8 cellular contexts compared by ENCODE assay signal in genomic region chr20:8853805-8854338, GRCh38.
DNase-seq lines count a peak whose midpoint lies in the region; ATAC-seq and TF ChIP-seq lines count a peak whose summit lies in the region.

No MANE protein-coding gene starts in this region.

- POLR2A ChIA-PET in activated CD4-positive, alpha-beta memory T cell treated with anti-CD3 and anti-CD28 coated beads for 36 hours (lab: Charles Lee): no interaction called here

- H3K79me2 ChIP-seq in SU-DHL-6 (ENCODE audit: insufficient read depth, low read length) (no peaks in the 10 kb centered on the region), neural cell (replicated peaks; ENCODE audit: insufficient read depth, low read length) (no peaks in the 10 kb centered on the region)

- H3K27ac ChIP-seq in SU-DHL-6 (ENCODE audit: low read depth, low read length) (no peak overlapping the region), neural cell (ENCODE audit: low read length) (no peak overlapping the region)

- TF ChIP-seq CTCF in SU-DHL-6 (IDR thresholded peaks at IDR 0.05; ENCODE audit: insufficient read depth, low read length, poor library complexity, severe bottlenecking): peak; percentile 55
- TF ChIP-seq CTCF in fibroblast of pulmonary artery (IDR thresholded peaks at IDR 0.05; ENCODE audit: low read length, missing control alignments): peak; percentile 95
- TF ChIP-seq CTCF in neural cell (IDR thresholded peaks at IDR 0.05; ENCODE audit: poor library complexity, severe bottlenecking): peak; percentile 90

- H3K9me3 ChIP-seq in SU-DHL-6 (ENCODE audit: insufficient read depth, low read length) (no peaks in the 10 kb centered on the region), neural cell (ENCODE audit: low read length) (no peaks in the 10 kb centered on the region)

- H3K27me3 ChIP-seq in SU-DHL-6 (ENCODE audit: low read length): no peaks in the 10 kb centered on the region
- H3K27me3 ChIP-seq in neural cell (ENCODE audit: insufficient read depth, low read depth, low read length): no peaks in the 10 kb centered on the region

- DNase-seq in AG08396 (ENCODE audit: low spot score) (peak; percentile 63), NCI-H146 (lab: John Stamatoyannopoulos, UW) (peak; percentile 75), fibroblast of pulmonary artery (ENCODE audit: low read depth) (peak; percentile 90)
- no peak for DNase-seq in activated CD4-positive, alpha-beta memory T cell treated with anti-CD3 and anti-CD28 coated beads for 36 hours

- no peaks in the 10 kb centered on the region for H3K9me3 Mint-ChIP-seq in activated CD4-positive, alpha-beta memory T cell treated with anti-CD3 and anti-CD28 coated beads for 36 hours

- H3K4me2 ChIP-seq in SU-DHL-6 (ENCODE audit: low read depth, low read length, poor library complexity, severe bottlenecking) (no peak overlapping the region), neural cell (ENCODE audit: low read length) (no peak overlapping the region)

- H3K36me3 Mint-ChIP-seq in activated CD4-positive, alpha-beta memory T cell treated with anti-CD3 and anti-CD28 coated beads for 36 hours: no peaks in the 10 kb centered on the region

- no peak overlapping the region for H3K27ac Mint-ChIP-seq in activated CD4-positive, alpha-beta memory T cell treated with anti-CD3 and anti-CD28 coated beads for 36 hours

- no peak overlapping the region for H3K4me3 ChIP-seq in SU-DHL-6 (ENCODE audit: insufficient read depth, low read length, poor library complexity, severe bottlenecking)
- H3K4me3 ChIP-seq in fibroblast of pulmonary artery (replicated peaks; ENCODE audit: low read depth, low read length): no peak overlapping the region
- no peak overlapping the region for H3K4me3 ChIP-seq in neural cell (ENCODE audit: low read length)

- H3K36me3 ChIP-seq in SU-DHL-6 (ENCODE audit: low read length) (no peaks in the 10 kb centered on the region), neural cell (ENCODE audit: insufficient read depth, low read length) (no peaks in the 10 kb centered on the region)

- H2AFZ ChIP-seq in SU-DHL-6 (ENCODE audit: low read depth, low read length, severe bottlenecking): no peak overlapping the region
- no peak overlapping the region for H2AFZ ChIP-seq in neural cell (ENCODE audit: low read depth, low read length)

- ATAC-seq in GM18502 (IDR thresholded peaks at IDR 0.05; ENCODE audit: poor library complexity, unreplicated experiment): peak; percentile 96
- ATAC-seq in HG02884 (IDR thresholded peaks at IDR 0.05; ENCODE audit: unreplicated experiment): peak; percentile 96

- H3K4me3 Mint-ChIP-seq in activated CD4-positive, alpha-beta memory T cell treated with anti-CD3 and anti-CD28 coated beads for 36 hours: no peak overlapping the region

- TF ChIP-seq RAD21 in neural cell (conservative IDR thresholded peaks at IDR 0.05): peak; percentile 84

- CTCF ChIA-PET in activated CD4-positive, alpha-beta memory T cell treated with anti-CD3 and anti-CD28 coated beads for 36 hours (lab: Charles Lee): interaction anchor here (0.6 to 1.5 kb wide), 11 partner anchors 9 to 173 kb away, joined by 3 to 12 read pairs (median 3); no protein-coding TSS in a partner anchor

- H3K27me3 Mint-ChIP-seq in activated CD4-positive, alpha-beta memory T cell treated with anti-CD3 and anti-CD28 coated beads for 36 hours: no peaks in the 10 kb centered on the region

- no peaks in the 10 kb centered on the region for H4K20me1 ChIP-seq in SU-DHL-6 (ENCODE audit: low read depth, low read length)
- no peaks in the 10 kb centered on the region for H4K20me1 ChIP-seq in neural cell (ENCODE audit: insufficient read depth)

- intact Hi-C loops in activated CD4-positive, alpha-beta memory T cell treated with anti-CD3 and anti-CD28 coated beads for 36 hours (cut with micrococcal nuclease): loop anchor here (5.0 kb wide), 1 partner anchor 538 kb away; no protein-coding TSS in a partner anchor

- H3F3A ChIP-seq in SU-DHL-6 (ENCODE audit: insufficient read depth) (no peaks in the 10 kb centered on the region), neural cell (ENCODE audit: insufficient read depth, low read length, poor library complexity, severe bottlenecking) (no peaks in the 10 kb centered on the region)

- TF ChIP-seq EP300 in neural cell (conservative IDR thresholded peaks at IDR 0.05; ENCODE audit: poor library complexity, severe bottlenecking): no peak

- H3K9ac ChIP-seq in SU-DHL-6 (ENCODE audit: low read length) (no peak overlapping the region), neural cell (ENCODE audit: low read length) (no peak overlapping the region)

- no peaks in the 10 kb centered on the region for H3K4me1 Mint-ChIP-seq in activated CD4-positive, alpha-beta memory T cell treated with anti-CD3 and anti-CD28 coated beads for 36 hours (ENCODE audit: low read depth)

- H3K9me2 ChIP-seq in SU-DHL-6 (replicated peaks; ENCODE audit: insufficient read depth, low read length): no peaks in the 10 kb centered on the region
- no peaks in the 10 kb centered on the region for H3K9me2 ChIP-seq in neural cell (ENCODE audit: insufficient read depth, low read length)

TF ChIP-seq in neural cell, 6 proteins besides CTCF, POLR2A, EP300 and RAD21:
- TF ChIP-seq SMC3 (conservative IDR thresholded peaks at IDR 0.05; ENCODE audit: poor library complexity) (peak; percentile 89), MXI1 (conservative IDR thresholded peaks at IDR 0.05; ENCODE audit: poor library complexity, severe bottlenecking) (no peak)
